ENCODE assay signal across 25 cellular contexts in genomic region chr4:76558391-76559235, GRCh38.
DNase-seq lines count a peak whose midpoint lies in the region; ATAC-seq and TF ChIP-seq lines count a peak whose summit lies in the region.
"Had no signal": no experiment of that assay in that cellular context is flagged by ENCODE, and none has a peak within 500 bp of the region (broad histone marks: within the 10 kb centered on the region; RNA-seq: fewer than 3 reads in every experiment).

No MANE protein-coding gene starts in this region.

- H3K27me3 ChIP-seq in neuron (ENCODE audit: insufficient read depth, low read length) (no peaks in the 10 kb centered on the region), gastrocnemius medialis (no peaks in the 10 kb centered on the region)
- H3K27me3 ChIP-seq: tibial artery had no signal

- H2AFZ ChIP-seq in neuron (ENCODE audit: low read depth, low read length): no peak overlapping the region

- ATAC-seq in Right ventricle myocardium inferior (no peak), gastrocnemius medialis (no peak), GM19455 (IDR thresholded peaks at IDR 0.05; ENCODE audit: unreplicated experiment) (no peak)
- ATAC-seq: left colon; natural killer cell treated with Interleukin-12 subunit alpha and Interleukin-12 subunit beta and Interleukin-15 and Interleukin-18, amount 100 ng/mL, for 72 hours; PC-3; T-cell had no signal

- no peak for TF ChIP-seq CTCF in gastrocnemius medialis (IDR thresholded peaks at IDR 0.05 in 4 of 5, conservative IDR thresholded peaks at IDR 0.05 in 1 of 5)

- intact Hi-C loops in Right ventricle myocardium inferior (cut with DNase I): no loop called here
- intact Hi-C loops in gastrocnemius medialis (cut with DNase I; ENCODE audit: low total_unique reads): no loop called here

- no peak for TF ChIP-seq POLR2A in gastrocnemius medialis (IDR thresholded peaks at IDR 0.05)

- H3K9me3 ChIP-seq in neuron (ENCODE audit: low read length): peaks cover 5% of the 10 kb centered on the region
- H3K9me3 ChIP-seq in gastrocnemius medialis: no peaks in the 10 kb centered on the region
- H3K9me3 ChIP-seq: prostate gland, tibial artery had no signal

- H3K36me3 ChIP-seq in neuron (ENCODE audit: insufficient read depth, low read length) (peaks cover 3% of the 10 kb centered on the region), gastrocnemius medialis (no peaks in the 10 kb centered on the region)
- H3K36me3 ChIP-seq: prostate gland, tibial artery had no signal

- no peak overlapping the region for H3K27ac ChIP-seq in gastrocnemius medialis
- H3K27ac ChIP-seq: epithelial cell of prostate, skin epidermis had no signal

- peak overlapping the region; percentile 8 for H3K4me3 ChIP-seq in neuron (ENCODE audit: low read length)
- no peak overlapping the region for H3K4me3 ChIP-seq in gastrocnemius medialis
- H3K4me3 ChIP-seq: prostate gland, skin epidermis, tibial artery had no signal

- peaks cover 48% of the 10 kb centered on the region for H3K4me1 ChIP-seq in neuron (ENCODE audit: insufficient read depth, low read length)
- peaks cover 18 to 19% of the 10 kb centered on the region in 2 donors for H3K4me1 ChIP-seq in gastrocnemius medialis

- in situ Hi-C loops in gastrocnemius medialis (cut with MboI; ENCODE audit: low sequenced_read_pairs in 4 of 4): no loop called here

- DNase-seq in ELF-1 (ENCODE audit: low read depth, low spot score) (peak; percentile 58), NCI-H524 treated with DMSO at 0.1 percent for 48 hours (lab: John Stamatoyannopoulos, UW) (peak; percentile 12), fibroblast of peridontal ligament (ENCODE audit: extremely low read depth) (peak; percentile 34), Right ventricle myocardium inferior (ENCODE audit: missing footprints) (no peak), gastrocnemius medialis (no peak), NCI-H1105 treated with DMSO at 0.1 percent for 48 hours (lab: John Stamatoyannopoulos, UW) (no peak)
- DNase-seq: activated CD4-positive, alpha-beta T cell treated with anti-CD3 and anti-CD28 coated beads, Interleukin-2, amount 10 ng/mL, durations not matched to agents 7 days and 5 days; CD8-positive, alpha-beta memory T cell; DMS79 treated with DMSO at 0.1 percent for 48 hours; foreskin melanocyte; left colon; NCI-H1436 treated with DMSO at 0.1 percent for 48 hours; NCI-H2171 treated with DMSO at 0.1 percent for 48 hours; NCI-H774; PC-3; SHP77 treated with DMSO at 0.1 percent for 48 hours; stimulated activated naive CD4-positive, alpha-beta T cell treated with Interleukin-2 at 50 U/mL for 16 hours; T-cell; tibial artery had no signal

Comparison
In these comparisons a context has a peak if more than half of its experiments do, and no peak if none do; other contexts are left out.
1. DNase-seq: peak in ELF-1 (single experiment), NCI-H524 treated with DMSO at 0.1 percent for 48 hours (single experiment) and fibroblast of peridontal ligament (single experiment); none in Right ventricle myocardium inferior (single experiment), gastrocnemius medialis (0 of 2) and NCI-H1105 treated with DMSO at 0.1 percent for 48 hours (single experiment).